2 cellular contexts compared by ENCODE assay signal in the genomic region with DNA sequence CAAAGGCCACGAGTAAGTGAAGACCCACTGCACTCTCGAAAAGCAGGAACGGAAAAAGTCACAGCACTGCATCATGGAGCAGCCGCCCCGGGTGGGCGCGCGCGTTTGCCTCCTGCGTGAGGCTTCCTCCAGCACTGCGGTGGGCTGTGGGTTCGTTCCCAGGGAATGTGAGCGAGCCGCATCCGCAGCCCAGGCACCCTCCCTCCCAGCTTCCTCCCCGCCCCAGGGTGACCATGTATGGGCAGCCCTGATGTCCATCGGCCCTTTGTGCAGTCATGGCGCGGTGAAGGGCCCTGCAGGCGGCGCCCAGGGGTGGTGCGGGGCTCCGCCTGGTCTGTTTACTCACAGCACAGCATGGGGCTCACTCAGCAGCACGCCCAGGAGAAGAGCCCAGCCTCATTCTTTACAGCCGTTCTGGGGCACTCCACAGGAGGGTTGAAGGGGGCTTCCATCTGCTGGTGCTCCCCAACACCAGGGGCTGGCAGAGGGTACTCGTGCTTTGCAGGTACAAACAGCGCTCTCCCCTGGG.
TF ChIP-seq lines count a peak whose summit lies in the region.

No MANE protein-coding gene starts in this region.

TF ChIP-seq in A549, 52 proteins besides CTCF, POLR2A, EP300 and RAD21 (continued from another document):
- TF ChIP-seq, protein P1, sequence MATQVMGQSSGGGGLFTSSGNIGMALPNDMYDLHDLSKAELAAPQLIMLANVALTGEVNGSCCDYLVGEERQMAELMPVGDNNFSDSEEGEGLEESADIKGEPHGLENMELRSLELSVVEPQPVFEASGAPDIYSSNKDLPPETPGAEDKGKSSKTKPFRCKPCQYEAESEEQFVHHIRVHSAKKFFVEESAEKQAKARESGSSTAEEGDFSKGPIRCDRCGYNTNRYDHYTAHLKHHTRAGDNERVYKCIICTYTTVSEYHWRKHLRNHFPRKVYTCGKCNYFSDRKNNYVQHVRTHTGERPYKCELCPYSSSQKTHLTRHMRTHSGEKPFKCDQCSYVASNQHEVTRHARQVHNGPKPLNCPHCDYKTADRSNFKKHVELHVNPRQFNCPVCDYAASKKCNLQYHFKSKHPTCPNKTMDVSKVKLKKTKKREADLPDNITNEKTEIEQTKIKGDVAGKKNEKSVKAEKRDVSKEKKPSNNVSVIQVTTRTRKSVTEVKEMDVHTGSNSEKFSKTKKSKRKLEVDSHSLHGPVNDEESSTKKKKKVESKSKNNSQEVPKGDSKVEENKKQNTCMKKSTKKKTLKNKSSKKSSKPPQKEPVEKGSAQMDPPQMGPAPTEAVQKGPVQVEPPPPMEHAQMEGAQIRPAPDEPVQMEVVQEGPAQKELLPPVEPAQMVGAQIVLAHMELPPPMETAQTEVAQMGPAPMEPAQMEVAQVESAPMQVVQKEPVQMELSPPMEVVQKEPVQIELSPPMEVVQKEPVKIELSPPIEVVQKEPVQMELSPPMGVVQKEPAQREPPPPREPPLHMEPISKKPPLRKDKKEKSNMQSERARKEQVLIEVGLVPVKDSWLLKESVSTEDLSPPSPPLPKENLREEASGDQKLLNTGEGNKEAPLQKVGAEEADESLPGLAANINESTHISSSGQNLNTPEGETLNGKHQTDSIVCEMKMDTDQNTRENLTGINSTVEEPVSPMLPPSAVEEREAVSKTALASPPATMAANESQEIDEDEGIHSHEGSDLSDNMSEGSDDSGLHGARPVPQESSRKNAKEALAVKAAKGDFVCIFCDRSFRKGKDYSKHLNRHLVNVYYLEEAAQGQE (IDR thresholded peaks at IDR 0.05) = no peak
- no peak for TF ChIP-seq CBX8 (IDR thresholded peaks at IDR 0.05)
- TF ChIP-seq, protein P2, sequence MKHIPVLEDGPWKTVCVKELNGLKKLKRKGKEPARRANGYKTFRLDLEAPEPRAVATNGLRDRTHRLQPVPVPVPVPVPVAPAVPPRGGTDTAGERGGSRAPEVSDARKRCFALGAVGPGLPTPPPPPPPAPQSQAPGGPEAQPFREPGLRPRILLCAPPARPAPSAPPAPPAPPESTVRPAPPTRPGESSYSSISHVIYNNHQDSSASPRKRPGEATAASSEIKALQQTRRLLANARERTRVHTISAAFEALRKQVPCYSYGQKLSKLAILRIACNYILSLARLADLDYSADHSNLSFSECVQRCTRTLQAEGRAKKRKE (CRISPR knock-in tag; IDR thresholded peaks at IDR 0.05; ENCODE audit: low read depth) = no peak
- no peak for TF ChIP-seq JUN (IDR thresholded peaks at IDR 0.05)
- TF ChIP-seq MAZ (IDR thresholded peaks at IDR 0.05; ENCODE audit: borderline replicate concordance, low read depth, low read length) = no peak
- no peak for TF ChIP-seq RFX5 (IDR thresholded peaks at IDR 0.05)
- TF ChIP-seq, protein P3, sequence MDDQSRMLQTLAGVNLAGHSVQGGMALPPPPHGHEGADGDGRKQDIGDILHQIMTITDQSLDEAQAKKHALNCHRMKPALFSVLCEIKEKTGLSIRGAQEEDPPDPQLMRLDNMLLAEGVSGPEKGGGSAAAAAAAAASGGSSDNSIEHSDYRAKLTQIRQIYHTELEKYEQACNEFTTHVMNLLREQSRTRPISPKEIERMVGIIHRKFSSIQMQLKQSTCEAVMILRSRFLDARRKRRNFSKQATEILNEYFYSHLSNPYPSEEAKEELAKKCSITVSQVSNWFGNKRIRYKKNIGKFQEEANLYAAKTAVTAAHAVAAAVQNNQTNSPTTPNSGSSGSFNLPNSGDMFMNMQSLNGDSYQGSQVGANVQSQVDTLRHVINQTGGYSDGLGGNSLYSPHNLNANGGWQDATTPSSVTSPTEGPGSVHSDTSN (IDR thresholded peaks at IDR 0.05) = no peak
TF ChIP-seq in A549: peak in this region for 0.

TF ChIP-seq in GM23338, 12 proteins besides CTCF, POLR2A, EP300 and RAD21 (continued from another document):
- TF ChIP-seq, protein P4, sequence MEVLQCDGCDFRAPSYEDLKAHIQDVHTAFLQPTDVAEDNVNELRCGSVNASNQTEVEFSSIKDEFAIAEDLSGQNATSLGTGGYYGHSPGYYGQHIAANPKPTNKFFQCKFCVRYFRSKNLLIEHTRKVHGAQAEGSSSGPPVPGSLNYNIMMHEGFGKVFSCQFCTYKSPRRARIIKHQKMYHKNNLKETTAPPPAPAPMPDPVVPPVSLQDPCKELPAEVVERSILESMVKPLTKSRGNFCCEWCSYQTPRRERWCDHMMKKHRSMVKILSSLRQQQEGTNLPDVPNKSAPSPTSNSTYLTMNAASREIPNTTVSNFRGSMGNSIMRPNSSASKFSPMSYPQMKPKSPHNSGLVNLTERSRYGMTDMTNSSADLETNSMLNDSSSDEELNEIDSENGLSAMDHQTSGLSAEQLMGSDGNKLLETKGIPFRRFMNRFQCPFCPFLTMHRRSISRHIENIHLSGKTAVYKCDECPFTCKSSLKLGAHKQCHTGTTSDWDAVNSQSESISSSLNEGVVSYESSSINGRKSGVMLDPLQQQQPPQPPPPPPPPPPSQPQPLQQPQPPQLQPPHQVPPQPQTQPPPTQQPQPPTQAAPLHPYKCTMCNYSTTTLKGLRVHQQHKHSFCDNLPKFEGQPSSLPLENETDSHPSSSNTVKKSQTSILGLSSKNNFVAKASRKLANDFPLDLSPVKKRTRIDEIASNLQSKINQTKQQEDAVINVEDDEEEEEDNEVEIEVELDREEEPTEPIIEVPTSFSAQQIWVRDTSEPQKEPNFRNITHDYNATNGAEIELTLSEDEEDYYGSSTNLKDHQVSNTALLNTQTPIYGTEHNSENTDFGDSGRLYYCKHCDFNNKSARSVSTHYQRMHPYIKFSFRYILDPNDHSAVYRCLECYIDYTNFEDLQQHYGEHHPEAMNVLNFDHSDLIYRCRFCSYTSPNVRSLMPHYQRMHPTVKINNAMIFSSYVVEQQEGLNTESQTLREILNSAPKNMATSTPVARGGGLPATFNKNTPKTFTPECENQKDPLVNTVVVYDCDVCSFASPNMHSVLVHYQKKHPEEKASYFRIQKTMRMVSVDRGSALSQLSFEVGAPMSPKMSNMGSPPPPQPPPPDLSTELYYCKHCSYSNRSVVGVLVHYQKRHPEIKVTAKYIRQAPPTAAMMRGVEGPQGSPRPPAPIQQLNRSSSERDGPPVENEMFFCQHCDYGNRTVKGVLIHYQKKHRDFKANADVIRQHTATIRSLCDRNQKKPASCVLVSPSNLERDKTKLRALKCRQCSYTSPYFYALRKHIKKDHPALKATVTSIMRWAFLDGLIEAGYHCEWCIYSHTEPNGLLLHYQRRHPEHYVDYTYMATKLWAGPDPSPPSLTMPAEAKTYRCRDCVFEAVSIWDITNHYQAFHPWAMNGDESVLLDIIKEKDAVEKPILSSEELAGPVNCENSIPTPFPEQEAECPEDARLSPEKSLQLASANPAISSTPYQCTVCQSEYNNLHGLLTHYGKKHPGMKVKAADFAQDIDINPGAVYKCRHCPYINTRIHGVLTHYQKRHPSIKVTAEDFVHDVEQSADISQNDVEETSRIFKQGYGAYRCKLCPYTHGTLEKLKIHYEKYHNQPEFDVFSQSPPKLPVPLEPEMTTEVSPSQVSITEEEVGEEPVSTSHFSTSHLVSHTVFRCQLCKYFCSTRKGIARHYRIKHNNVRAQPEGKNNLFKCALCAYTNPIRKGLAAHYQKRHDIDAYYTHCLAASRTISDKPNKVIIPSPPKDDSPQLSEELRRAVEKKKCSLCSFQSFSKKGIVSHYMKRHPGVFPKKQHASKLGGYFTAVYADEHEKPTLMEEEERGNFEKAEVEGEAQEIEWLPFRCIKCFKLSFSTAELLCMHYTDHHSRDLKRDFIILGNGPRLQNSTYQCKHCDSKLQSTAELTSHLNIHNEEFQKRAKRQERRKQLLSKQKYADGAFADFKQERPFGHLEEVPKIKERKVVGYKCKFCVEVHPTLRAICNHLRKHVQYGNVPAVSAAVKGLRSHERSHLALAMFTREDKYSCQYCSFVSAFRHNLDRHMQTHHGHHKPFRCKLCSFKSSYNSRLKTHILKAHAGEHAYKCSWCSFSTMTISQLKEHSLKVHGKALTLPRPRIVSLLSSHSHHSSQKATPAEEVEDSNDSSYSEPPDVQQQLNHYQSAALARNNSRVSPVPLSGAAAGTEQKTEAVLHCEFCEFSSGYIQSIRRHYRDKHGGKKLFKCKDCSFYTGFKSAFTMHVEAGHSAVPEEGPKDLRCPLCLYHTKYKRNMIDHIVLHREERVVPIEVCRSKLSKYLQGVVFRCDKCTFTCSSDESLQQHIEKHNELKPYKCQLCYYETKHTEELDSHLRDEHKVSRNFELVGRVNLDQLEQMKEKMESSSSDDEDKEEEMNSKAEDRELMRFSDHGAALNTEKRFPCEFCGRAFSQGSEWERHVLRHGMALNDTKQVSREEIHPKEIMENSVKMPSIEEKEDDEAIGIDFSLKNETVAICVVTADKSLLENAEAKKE (CRISPR knock-in tag; IDR thresholded peaks at IDR 0.05) = no peak
- no peak for TF ChIP-seq EZH2 (IDR thresholded peaks at IDR 0.05; ENCODE audit: low read depth, unreplicated experiment)
- no peak for TF ChIP-seq ZNF114 (CRISPR knock-in tag; IDR thresholded peaks at IDR 0.05)
- no peak for TF ChIP-seq ZNF331 (CRISPR knock-in tag; IDR thresholded peaks at IDR 0.05; ENCODE audit: low read depth)
- TF ChIP-seq, protein P1 (IDR thresholded peaks at IDR 0.05; ENCODE audit: unreplicated experiment) = no peak
- TF ChIP-seq STAT1 (IDR thresholded peaks at IDR 0.05; ENCODE audit: unreplicated experiment) = no peak
- TF ChIP-seq JUNB (IDR thresholded peaks at IDR 0.05; ENCODE audit: unreplicated experiment) = no peak
- TF ChIP-seq, protein P5, sequence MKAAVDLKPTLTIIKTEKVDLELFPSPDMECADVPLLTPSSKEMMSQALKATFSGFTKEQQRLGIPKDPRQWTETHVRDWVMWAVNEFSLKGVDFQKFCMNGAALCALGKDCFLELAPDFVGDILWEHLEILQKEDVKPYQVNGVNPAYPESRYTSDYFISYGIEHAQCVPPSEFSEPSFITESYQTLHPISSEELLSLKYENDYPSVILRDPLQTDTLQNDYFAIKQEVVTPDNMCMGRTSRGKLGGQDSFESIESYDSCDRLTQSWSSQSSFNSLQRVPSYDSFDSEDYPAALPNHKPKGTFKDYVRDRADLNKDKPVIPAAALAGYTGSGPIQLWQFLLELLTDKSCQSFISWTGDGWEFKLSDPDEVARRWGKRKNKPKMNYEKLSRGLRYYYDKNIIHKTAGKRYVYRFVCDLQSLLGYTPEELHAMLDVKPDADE (IDR thresholded peaks at IDR 0.05) = no peak
- no peak for TF ChIP-seq NANOG (IDR thresholded peaks at IDR 0.05; ENCODE audit: borderline replicate concordance)
